Comparison of ENCODE assay signal across 2 cellular contexts in genomic region chr9:129326061-129327005, GRCh38.
TF ChIP-seq lines count a peak whose summit lies in the region.

No MANE protein-coding gene starts in this region.

TF ChIP-seq in HEK293T, 16 proteins besides CTCF, POLR2A, EP300 and RAD21 (continued from another document):
- no peak for TF ChIP-seq PKNOX1 (IDR thresholded peaks at IDR 0.05)

TF ChIP-seq in HepG2, 621 proteins besides CTCF, POLR2A, EP300 and RAD21 (continued from another document):
- peak; percentile 60; the same call in 1 of the 2 replicates for TF ChIP-seq ZNF362 (CRISPR knock-in tag; IDR thresholded peaks at IDR 0.05; ENCODE audit: borderline replicate concordance)
- peak; percentile 19; the same call in 1 of the 2 replicates for TF ChIP-seq HNF4G (IDR thresholded peaks at IDR 0.05; ENCODE audit: borderline replicate concordance, low read depth, low read length)
- TF ChIP-seq HNF4G (CRISPR knock-in tag; IDR thresholded peaks at IDR 0.05; ENCODE audit: borderline replicate concordance, low read depth), result no peak
- no peak for TF ChIP-seq SATB2 (CRISPR knock-in tag; IDR thresholded peaks at IDR 0.05)
- peak; percentile 92 for TF ChIP-seq ZNF121 (CRISPR knock-in tag; IDR thresholded peaks at IDR 0.05)
- TF ChIP-seq PHB2 (IDR thresholded peaks at IDR 0.05; ENCODE audit: partially characterized antibody), result no peak
- TF ChIP-seq ZNF724P (CRISPR knock-in tag; IDR thresholded peaks at IDR 0.05; ENCODE audit: borderline replicate concordance), result no peak
- TF ChIP-seq NR2F6 (IDR thresholded peaks at IDR 0.05), result peak; percentile 60; the same call in 1 of the 2 replicates
- peak; percentile 40; the same call in 1 of the 2 replicates for TF ChIP-seq NR2F6 (CRISPR knock-in tag; IDR thresholded peaks at IDR 0.05)
- 0 out of 2 replicates have a peak, but pooled peaks have one; percentile 20 for TF ChIP-seq ZBTB7A (CRISPR knock-in tag; IDR thresholded peaks at IDR 0.05)
- peak; percentile 26; the same call in 1 of the 2 replicates for TF ChIP-seq ZNF687 (CRISPR knock-in tag; IDR thresholded peaks at IDR 0.05)
- no peak for TF ChIP-seq THYN1 (CRISPR knock-in tag; IDR thresholded peaks at IDR 0.05; ENCODE audit: borderline replicate concordance, low read depth)
- TF ChIP-seq NR2C2 (CRISPR knock-in tag; IDR thresholded peaks at IDR 0.05; ENCODE audit: borderline replicate concordance), result peak; percentile 63; the same call in 1 of the 2 replicates
- TF ChIP-seq ZNF451 (CRISPR knock-in tag; IDR thresholded peaks at IDR 0.05), result no peak
- no peak for TF ChIP-seq ZKSCAN1 (IDR thresholded peaks at IDR 0.05; ENCODE audit: low read length)
- 0 out of 2 replicates have a peak, but pooled peaks have one; percentile 40 for TF ChIP-seq ZMYM3 (CRISPR knock-in tag; IDR thresholded peaks at IDR 0.05)
